In the genomic region with DNA sequence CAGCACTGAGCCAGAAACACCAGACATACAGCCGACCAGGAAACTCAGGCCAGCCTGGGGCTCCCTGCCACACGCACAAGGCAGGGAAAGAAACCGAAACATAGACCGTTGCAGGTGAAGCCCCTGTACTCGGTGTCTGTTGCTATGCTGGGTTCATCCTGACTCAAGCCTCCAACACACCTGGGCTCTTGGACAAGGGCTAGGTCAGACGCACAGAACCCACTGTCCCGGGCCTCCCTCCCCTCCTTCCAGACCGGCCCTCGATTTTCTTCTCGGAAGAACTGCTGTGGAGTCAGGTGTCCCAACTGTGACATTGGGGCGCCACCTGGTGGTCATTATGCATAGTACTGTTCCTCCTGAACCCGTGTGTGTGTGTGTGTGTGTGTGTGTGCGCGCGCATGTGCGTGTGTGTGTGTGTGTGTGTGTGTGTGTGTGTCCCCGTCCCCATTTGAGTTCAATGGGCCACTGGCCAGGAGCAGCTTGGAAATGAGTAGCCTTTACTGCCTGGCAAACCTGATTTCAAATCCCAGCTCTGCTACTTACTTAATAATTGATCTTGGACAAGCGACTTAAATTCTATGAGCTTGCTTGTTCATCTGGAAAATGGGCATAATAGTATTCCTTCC, we compare ENCODE assay signal across 1 cellular context.
A peak's percentile ranks its signal among the peaks of the same experiment; 100 is the strongest.
TF ChIP-seq lines count a peak whose summit lies in the region.

No MANE protein-coding gene starts in this region.

TF ChIP-seq in HepG2, 621 proteins besides CTCF, POLR2A, EP300 and RAD21 (continued from another document and continues in another):
- TF ChIP-seq, protein P1, sequence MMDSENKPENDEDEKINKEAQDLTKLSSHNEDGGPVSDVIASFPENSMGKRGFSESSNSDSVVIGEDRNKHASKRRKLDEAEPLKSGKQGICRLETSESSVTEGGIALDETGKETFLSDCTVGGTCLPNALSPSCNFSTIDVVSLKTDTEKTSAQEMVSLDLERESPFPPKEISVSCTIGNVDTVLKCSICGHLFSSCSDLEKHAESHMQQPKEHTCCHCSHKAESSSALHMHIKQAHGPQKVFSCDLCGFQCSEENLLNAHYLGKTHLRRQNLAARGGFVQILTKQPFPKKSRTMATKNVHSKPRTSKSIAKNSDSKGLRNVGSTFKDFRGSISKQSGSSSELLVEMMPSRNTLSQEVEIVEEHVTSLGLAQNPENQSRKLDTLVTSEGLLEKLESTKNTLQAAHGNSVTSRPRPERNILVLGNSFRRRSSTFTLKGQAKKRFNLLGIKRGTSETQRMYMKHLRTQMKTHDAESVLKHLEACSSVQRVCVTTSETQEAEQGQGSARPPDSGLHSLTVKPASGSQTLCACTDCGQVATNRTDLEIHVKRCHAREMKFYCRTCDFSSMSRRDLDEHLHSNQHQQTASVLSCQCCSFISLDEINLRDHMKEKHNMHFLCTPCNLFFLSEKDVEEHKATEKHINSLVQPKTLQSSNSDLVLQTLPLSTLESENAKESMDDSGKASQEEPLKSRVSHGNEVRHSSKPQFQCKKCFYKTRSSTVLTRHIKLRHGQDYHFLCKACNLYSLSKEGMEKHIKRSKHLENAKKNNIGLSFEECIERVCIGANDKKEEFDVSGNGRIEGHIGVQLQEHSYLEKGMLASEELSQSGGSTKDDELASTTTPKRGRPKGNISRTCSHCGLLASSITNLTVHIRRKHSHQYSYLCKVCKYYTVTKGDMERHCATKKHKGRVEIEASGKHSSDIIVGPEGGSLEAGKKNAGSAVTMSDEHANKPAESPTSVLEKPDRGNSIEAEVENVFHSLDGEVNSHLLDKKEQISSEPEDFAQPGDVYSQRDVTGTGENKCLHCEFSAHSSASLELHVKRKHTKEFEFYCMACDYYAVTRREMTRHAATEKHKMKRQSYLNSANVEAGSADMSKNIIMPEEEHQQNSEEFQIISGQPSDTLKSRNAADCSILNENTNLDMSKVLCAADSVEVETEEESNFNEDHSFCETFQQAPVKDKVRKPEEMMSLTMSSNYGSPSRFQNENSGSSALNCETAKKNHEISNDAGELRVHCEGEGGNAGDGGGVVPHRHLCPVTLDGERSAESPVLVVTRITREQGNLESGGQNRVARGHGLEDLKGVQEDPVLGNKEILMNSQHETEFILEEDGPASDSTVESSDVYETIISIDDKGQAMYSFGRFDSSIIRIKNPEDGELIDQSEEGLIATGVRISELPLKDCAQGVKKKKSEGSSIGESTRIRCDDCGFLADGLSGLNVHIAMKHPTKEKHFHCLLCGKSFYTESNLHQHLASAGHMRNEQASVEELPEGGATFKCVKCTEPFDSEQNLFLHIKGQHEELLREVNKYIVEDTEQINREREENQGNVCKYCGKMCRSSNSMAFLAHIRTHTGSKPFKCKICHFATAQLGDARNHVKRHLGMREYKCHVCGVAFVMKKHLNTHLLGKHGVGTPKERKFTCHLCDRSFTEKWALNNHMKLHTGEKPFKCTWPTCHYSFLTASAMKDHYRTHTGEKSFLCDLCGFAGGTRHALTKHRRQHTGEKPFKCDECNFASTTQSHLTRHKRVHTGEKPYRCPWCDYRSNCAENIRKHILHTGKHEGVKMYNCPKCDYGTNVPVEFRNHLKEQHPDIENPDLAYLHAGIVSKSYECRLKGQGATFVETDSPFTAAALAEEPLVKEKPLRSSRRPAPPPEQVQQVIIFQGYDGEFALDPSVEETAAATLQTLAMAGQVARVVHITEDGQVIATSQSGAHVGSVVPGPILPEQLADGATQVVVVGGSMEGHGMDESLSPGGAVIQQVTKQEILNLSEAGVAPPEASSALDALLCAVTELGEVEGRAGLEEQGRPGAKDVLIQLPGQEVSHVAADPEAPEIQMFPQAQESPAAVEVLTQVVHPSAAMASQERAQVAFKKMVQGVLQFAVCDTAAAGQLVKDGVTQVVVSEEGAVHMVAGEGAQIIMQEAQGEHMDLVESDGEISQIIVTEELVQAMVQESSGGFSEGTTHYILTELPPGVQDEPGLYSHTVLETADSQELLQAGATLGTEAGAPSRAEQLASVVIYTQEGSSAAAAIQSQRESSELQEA (CRISPR knock-in tag; IDR thresholded peaks at IDR 0.05; ENCODE audit: not compliant biosample characterization) = no peak
- no peak for TF ChIP-seq ZNF766 (CRISPR knock-in tag; IDR thresholded peaks at IDR 0.05; ENCODE audit: borderline replicate concordance)
- 0 out of 2 replicates have a peak, but pooled peaks have one; percentile 41 for TF ChIP-seq SP4 (CRISPR knock-in tag; IDR thresholded peaks at IDR 0.05)
- TF ChIP-seq, protein P2, sequence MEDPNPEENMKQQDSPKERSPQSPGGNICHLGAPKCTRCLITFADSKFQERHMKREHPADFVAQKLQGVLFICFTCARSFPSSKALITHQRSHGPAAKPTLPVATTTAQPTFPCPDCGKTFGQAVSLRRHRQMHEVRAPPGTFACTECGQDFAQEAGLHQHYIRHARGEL (CRISPR knock-in tag; IDR thresholded peaks at IDR 0.05) = no peak
- TF ChIP-seq CCDC6 (CRISPR knock-in tag; IDR thresholded peaks at IDR 0.05) = 0 out of 2 replicates have a peak, but pooled peaks have one; percentile 28
- TF ChIP-seq PHF5A (CRISPR knock-in tag; IDR thresholded peaks at IDR 0.05; ENCODE audit: low read depth, unreplicated experiment) = no peak
- TF ChIP-seq, protein P3, sequence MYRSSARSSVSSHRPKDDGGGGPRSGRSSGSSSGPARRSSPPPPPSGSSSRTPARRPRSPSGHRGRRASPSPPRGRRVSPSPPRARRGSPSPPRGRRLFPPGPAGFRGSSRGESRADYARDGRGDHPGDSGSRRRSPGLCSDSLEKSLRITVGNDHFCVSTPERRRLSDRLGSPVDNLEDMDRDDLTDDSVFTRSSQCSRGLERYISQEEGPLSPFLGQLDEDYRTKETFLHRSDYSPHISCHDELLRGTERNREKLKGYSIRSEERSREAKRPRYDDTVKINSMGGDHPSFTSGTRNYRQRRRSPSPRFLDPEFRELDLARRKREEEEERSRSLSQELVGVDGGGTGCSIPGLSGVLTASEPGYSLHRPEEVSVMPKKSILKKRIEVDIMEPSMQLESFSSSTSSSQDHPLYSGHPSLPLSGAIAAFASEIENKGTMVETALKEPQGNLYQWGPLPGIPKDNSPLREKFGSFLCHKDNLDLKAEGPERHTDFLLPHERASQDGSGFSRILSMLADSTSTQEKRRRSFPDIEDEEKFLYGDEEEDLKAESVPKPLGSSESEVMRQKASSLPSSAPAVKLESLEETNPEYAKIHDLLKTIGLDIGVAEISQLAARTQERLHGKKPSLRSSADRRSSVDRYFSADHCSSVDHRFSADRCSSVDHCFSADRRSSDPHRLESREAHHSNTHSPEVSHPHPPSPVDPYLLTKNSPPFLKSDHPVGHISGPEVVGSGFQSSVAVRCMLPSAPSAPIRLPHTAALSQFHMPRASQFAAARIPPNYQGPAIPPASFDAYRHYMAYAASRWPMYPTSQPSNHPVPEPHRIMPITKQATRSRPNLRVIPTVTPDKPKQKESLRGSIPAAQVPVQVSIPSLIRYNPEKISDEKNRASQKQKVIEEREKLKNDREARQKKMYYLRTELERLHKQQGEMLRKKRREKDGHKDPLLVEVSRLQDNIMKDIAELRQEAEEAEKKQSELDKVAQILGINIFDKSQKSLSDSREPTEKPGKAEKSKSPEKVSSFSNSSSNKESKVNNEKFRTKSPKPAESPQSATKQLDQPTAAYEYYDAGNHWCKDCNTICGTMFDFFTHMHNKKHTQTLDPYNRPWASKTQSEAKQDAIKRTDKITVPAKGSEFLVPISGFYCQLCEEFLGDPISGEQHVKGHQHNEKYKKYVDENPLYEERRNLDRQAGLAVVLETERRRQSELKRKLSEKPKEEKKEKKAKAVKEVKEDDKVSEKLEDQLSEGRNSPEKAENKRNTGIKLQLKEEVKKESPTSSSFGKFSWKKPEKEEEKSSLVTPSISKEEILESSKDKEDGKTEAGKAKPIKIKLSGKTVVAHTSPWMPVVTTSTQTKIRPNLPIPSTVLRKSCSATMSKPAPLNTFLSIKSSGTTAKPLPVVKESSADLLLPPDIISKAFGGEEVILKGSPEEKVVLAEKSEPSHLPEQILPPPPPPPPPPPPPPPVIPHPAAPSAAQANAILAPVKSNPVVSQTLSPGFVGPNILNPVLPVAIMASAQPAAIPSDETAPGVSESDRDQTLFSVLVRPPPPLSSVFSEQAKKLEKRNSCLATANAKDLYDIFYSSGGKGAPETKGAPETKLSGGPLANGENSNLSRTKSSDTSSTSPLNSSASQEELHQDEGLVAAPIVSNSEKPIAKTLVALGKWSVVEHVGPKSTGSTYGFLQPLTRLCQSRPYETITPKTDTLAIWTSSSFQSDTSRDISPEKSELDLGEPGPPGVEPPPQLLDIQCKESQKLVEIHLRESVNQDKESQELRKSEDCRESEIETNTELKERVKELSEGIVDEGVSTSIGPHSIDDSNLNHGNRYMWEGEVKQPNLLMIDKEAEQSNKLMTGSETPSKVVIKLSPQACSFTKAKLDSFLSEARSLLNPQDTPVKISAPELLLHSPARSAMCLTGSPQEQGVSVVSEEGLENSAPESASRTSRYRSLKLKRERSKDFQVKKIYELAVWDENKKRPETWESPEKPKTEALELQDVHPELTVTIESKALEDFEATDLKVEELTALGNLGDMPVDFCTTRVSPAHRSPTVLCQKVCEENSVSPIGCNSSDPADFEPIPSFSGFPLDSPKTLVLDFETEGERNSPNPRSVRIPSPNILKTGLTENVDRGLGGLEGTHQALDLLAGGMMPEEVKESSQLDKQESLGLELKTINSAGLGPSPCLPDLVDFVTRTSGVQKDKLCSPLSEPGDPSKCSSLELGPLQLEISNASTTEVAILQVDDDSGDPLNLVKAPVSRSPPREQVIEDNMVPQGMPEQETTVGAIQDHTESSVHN (CRISPR knock-in tag; IDR thresholded peaks at IDR 0.05) = no peak
- TF ChIP-seq MXI1 (IDR thresholded peaks at IDR 0.05; ENCODE audit: borderline replicate concordance, low read depth, low read length) = no peak
- no peak for TF ChIP-seq RBM22 (optimal IDR thresholded peaks at IDR 0.05; ENCODE audit: low read length)
- TF ChIP-seq, protein P4, sequence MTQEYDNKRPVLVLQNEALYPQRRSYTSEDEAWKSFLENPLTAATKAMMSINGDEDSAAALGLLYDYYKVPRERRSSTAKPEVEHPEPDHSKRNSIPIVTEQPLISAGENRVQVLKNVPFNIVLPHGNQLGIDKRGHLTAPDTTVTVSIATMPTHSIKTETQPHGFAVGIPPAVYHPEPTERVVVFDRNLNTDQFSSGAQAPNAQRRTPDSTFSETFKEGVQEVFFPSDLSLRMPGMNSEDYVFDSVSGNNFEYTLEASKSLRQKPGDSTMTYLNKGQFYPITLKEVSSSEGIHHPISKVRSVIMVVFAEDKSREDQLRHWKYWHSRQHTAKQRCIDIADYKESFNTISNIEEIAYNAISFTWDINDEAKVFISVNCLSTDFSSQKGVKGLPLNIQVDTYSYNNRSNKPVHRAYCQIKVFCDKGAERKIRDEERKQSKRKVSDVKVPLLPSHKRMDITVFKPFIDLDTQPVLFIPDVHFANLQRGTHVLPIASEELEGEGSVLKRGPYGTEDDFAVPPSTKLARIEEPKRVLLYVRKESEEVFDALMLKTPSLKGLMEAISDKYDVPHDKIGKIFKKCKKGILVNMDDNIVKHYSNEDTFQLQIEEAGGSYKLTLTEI (CRISPR knock-in tag; conservative IDR thresholded peaks at IDR 0.05) = no peak
- TF ChIP-seq, protein P5, sequence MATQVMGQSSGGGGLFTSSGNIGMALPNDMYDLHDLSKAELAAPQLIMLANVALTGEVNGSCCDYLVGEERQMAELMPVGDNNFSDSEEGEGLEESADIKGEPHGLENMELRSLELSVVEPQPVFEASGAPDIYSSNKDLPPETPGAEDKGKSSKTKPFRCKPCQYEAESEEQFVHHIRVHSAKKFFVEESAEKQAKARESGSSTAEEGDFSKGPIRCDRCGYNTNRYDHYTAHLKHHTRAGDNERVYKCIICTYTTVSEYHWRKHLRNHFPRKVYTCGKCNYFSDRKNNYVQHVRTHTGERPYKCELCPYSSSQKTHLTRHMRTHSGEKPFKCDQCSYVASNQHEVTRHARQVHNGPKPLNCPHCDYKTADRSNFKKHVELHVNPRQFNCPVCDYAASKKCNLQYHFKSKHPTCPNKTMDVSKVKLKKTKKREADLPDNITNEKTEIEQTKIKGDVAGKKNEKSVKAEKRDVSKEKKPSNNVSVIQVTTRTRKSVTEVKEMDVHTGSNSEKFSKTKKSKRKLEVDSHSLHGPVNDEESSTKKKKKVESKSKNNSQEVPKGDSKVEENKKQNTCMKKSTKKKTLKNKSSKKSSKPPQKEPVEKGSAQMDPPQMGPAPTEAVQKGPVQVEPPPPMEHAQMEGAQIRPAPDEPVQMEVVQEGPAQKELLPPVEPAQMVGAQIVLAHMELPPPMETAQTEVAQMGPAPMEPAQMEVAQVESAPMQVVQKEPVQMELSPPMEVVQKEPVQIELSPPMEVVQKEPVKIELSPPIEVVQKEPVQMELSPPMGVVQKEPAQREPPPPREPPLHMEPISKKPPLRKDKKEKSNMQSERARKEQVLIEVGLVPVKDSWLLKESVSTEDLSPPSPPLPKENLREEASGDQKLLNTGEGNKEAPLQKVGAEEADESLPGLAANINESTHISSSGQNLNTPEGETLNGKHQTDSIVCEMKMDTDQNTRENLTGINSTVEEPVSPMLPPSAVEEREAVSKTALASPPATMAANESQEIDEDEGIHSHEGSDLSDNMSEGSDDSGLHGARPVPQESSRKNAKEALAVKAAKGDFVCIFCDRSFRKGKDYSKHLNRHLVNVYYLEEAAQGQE (IDR thresholded peaks at IDR 0.05; ENCODE audit: borderline replicate concordance in 1 of 2, low read depth in 1 of 2, low read length in 2 of 2) = no peak
- TF ChIP-seq ZBTB21 (CRISPR knock-in tag; IDR thresholded peaks at IDR 0.05) = no peak
- TF ChIP-seq XRCC5 (optimal IDR thresholded peaks at IDR 0.05; ENCODE audit: low read length) = no peak
- no peak for TF ChIP-seq ZNF30 (CRISPR knock-in tag; IDR thresholded peaks at IDR 0.05)
- no peak for TF ChIP-seq ZNF672 (CRISPR knock-in tag; IDR thresholded peaks at IDR 0.05)
- TF ChIP-seq TARDBP (CRISPR knock-in tag; IDR thresholded peaks at IDR 0.05) = peak; percentile 63; the same call in 1 of the 2 replicates
- TF ChIP-seq, protein P6, sequence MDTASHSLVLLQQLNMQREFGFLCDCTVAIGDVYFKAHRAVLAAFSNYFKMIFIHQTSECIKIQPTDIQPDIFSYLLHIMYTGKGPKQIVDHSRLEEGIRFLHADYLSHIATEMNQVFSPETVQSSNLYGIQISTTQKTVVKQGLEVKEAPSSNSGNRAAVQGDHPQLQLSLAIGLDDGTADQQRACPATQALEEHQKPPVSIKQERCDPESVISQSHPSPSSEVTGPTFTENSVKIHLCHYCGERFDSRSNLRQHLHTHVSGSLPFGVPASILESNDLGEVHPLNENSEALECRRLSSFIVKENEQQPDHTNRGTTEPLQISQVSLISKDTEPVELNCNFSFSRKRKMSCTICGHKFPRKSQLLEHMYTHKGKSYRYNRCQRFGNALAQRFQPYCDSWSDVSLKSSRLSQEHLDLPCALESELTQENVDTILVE (CRISPR knock-in tag; IDR thresholded peaks at IDR 0.05) = peak; percentile 40; the same call in 1 of the 2 replicates
- TF ChIP-seq ZNF256 (CRISPR knock-in tag; conservative IDR thresholded peaks at IDR 0.05) = 0 out of 2 replicates have a peak, but pooled peaks have one; percentile 16
- TF ChIP-seq HOXA7 (CRISPR knock-in tag; IDR thresholded peaks at IDR 0.05) = no peak
- TF ChIP-seq ETV6 (CRISPR knock-in tag; conservative IDR thresholded peaks at IDR 0.05) = no peak
